In genomic region chr6:13688692-13689196, GRCh38 we compare ENCODE assay signal across 1 cellular context.
TF ChIP-seq lines count a peak whose summit lies in the region.

No MANE protein-coding gene starts in this region.

TF ChIP-seq in K562, 482 proteins besides CTCF, POLR2A, EP300 and RAD21 (continued from another document and continues in another):
- 0 out of 2 replicates have a peak, but pooled peaks have one; percentile 7 for TF ChIP-seq ZNF407 (IDR thresholded peaks at IDR 0.05; ENCODE audit: low read depth)
- no peak for TF ChIP-seq GABPB1 (CRISPR knock-in tag; IDR thresholded peaks at IDR 0.05)
- no peak for TF ChIP-seq HNRNPL (IDR thresholded peaks at IDR 0.05; ENCODE audit: low read depth, low read length)
- TF ChIP-seq EP400 (IDR thresholded peaks at IDR 0.05) = no peak; the same call in 1 of the 2 replicates
- no peak for TF ChIP-seq ZNF79 (CRISPR knock-in tag; IDR thresholded peaks at IDR 0.05; ENCODE audit: low read depth)
- TF ChIP-seq ETS2 (tag; IDR thresholded peaks at IDR 0.05; ENCODE audit: borderline replicate concordance, poor library complexity, severe bottlenecking) = no peak
- TF ChIP-seq NR4A1 (CRISPR knock-in tag; IDR thresholded peaks at IDR 0.05) = no peak
- TF ChIP-seq NR4A1 (tag; IDR thresholded peaks at IDR 0.05) = no peak
- TF ChIP-seq ZNF696 (CRISPR knock-in tag; conservative IDR thresholded peaks at IDR 0.05) = no peak
- no peak for TF ChIP-seq ZNF589 (CRISPR knock-in tag; IDR thresholded peaks at IDR 0.05; ENCODE audit: low read depth)
- TF ChIP-seq, protein P1, sequence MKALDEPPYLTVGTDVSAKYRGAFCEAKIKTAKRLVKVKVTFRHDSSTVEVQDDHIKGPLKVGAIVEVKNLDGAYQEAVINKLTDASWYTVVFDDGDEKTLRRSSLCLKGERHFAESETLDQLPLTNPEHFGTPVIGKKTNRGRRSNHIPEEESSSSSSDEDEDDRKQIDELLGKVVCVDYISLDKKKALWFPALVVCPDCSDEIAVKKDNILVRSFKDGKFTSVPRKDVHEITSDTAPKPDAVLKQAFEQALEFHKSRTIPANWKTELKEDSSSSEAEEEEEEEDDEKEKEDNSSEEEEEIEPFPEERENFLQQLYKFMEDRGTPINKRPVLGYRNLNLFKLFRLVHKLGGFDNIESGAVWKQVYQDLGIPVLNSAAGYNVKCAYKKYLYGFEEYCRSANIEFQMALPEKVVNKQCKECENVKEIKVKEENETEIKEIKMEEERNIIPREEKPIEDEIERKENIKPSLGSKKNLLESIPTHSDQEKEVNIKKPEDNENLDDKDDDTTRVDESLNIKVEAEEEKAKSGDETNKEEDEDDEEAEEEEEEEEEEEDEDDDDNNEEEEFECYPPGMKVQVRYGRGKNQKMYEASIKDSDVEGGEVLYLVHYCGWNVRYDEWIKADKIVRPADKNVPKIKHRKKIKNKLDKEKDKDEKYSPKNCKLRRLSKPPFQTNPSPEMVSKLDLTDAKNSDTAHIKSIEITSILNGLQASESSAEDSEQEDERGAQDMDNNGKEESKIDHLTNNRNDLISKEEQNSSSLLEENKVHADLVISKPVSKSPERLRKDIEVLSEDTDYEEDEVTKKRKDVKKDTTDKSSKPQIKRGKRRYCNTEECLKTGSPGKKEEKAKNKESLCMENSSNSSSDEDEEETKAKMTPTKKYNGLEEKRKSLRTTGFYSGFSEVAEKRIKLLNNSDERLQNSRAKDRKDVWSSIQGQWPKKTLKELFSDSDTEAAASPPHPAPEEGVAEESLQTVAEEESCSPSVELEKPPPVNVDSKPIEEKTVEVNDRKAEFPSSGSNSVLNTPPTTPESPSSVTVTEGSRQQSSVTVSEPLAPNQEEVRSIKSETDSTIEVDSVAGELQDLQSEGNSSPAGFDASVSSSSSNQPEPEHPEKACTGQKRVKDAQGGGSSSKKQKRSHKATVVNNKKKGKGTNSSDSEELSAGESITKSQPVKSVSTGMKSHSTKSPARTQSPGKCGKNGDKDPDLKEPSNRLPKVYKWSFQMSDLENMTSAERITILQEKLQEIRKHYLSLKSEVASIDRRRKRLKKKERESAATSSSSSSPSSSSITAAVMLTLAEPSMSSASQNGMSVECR (CRISPR knock-in tag; IDR thresholded peaks at IDR 0.05) = no peak
- TF ChIP-seq ZNF239 (CRISPR knock-in tag; IDR thresholded peaks at IDR 0.05) = no peak
- TF ChIP-seq PPARD (CRISPR knock-in tag; IDR thresholded peaks at IDR 0.05) = no peak
- peak; percentile 35 to 85; a peak in 3 of 4 replicates for TF ChIP-seq HDAC1 (IDR thresholded peaks at IDR 0.05)
- TF ChIP-seq SMARCC2 (IDR thresholded peaks at IDR 0.05; ENCODE audit: low read depth) = peak; percentile 77
- no peak for TF ChIP-seq SAFB (IDR thresholded peaks at IDR 0.05; ENCODE audit: borderline replicate concordance, low read depth, low read length)
- TF ChIP-seq ZKSCAN1 (IDR thresholded peaks at IDR 0.05; ENCODE audit: low read depth, low read length) = peak; percentile 84; the same call in 1 of the 2 replicates
- TF ChIP-seq, protein P2, sequence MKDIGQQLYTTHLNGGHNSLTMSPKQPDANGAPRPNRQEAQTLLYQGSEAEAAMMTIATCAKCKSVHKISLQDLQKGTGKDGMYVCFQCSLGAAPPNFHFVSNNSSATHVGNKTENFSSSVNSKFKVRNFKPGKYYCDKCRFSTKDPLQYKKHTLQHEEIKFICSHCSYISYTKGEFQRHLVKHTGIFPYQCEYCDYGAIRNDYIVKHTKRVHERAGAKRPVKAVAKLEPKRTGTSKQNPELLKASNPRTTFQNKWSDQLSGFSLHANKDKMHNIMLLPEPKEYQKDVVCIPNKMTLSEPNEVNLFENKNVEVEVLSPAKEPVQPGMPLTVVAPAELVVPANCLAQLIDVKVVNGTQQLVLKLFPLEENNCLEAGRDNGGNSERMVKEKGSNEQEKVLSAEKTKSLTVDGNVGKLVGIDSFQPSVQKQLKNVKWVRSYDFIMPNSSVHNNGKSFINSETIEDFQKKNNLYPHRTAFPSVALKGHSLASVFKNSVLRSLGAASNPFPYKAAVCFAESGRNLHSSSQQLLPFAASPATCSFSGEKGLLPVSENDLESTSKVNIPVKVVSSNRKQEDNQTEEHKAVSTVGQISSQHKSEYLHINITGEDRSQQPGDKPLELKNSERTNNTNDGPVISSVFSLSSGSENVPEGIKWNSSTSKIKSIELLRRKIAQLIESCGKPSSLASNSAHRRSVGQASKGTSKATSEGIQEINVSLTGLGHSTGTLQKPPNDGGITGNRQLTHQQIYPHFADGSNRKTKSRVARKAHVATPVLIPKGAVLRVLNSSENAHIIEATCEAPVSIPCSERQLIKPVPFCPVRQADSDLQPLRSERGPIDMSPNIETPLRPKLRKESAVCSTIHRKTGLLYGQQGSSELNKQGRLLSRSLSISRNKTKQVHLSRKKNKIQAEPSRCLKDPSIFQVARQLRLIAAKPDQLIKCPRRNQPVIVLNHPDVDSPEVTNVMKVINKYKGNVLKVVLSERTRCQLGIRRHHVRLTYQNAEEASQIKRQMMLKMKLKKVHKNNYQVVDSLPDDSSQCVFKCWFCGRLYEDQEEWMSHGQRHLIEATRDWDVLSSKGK (CRISPR knock-in tag; IDR thresholded peaks at IDR 0.05) = no peak
- no peak for TF ChIP-seq TCFL5 (CRISPR knock-in tag; conservative IDR thresholded peaks at IDR 0.05)
- no peak for TF ChIP-seq SETDB1 (IDR thresholded peaks at IDR 0.05; ENCODE audit: low read length)
- no peak for TF ChIP-seq TCF7 (IDR thresholded peaks at IDR 0.05; ENCODE audit: borderline replicate concordance)
- no peak for TF ChIP-seq PHTF2 (CRISPR knock-in tag; IDR thresholded peaks at IDR 0.05)
- no peak for TF ChIP-seq RAD51 (IDR thresholded peaks at IDR 0.05; ENCODE audit: borderline replicate concordance, low read depth)
- TF ChIP-seq SRF (CRISPR knock-in tag; IDR thresholded peaks at IDR 0.05) = peak in 1 of 2 experiments; percentile 75; a peak in 1 of 4 replicates
- TF ChIP-seq CBX1 (IDR thresholded peaks at IDR 0.05; ENCODE audit: low read depth) = 0 out of 2 replicates have a peak, but pooled peaks have one; percentile 68
- TF ChIP-seq FOSL1 (tag; conservative IDR thresholded peaks at IDR 0.05) = peak; percentile 95
- peak; percentile 97 for TF ChIP-seq MEIS2 (IDR thresholded peaks at IDR 0.05; ENCODE audit: partially characterized antibody)
- no peak for TF ChIP-seq RFX5 (IDR thresholded peaks at IDR 0.05; ENCODE audit: low read depth, low read length)
- TF ChIP-seq ZBTB2 (IDR thresholded peaks at IDR 0.05) = no peak
- no peak for TF ChIP-seq ZNF764 (CRISPR knock-in tag; IDR thresholded peaks at IDR 0.05; ENCODE audit: low read depth)
- no peak for TF ChIP-seq NR0B1 (IDR thresholded peaks at IDR 0.05; ENCODE audit: partially characterized antibody)
- TF ChIP-seq DNMT1 (IDR thresholded peaks at IDR 0.05) = no peak
- no peak for TF ChIP-seq SNRNP70 (optimal IDR thresholded peaks at IDR 0.05; ENCODE audit: low read depth, low read length)
- TF ChIP-seq CSDE1 (IDR thresholded peaks at IDR 0.05) = no peak
- TF ChIP-seq ADNP (tag; IDR thresholded peaks at IDR 0.05) = peak; percentile 99
- TF ChIP-seq ZNF134 (CRISPR knock-in tag; conservative IDR thresholded peaks at IDR 0.05) = no peak
- TF ChIP-seq, protein P3, sequence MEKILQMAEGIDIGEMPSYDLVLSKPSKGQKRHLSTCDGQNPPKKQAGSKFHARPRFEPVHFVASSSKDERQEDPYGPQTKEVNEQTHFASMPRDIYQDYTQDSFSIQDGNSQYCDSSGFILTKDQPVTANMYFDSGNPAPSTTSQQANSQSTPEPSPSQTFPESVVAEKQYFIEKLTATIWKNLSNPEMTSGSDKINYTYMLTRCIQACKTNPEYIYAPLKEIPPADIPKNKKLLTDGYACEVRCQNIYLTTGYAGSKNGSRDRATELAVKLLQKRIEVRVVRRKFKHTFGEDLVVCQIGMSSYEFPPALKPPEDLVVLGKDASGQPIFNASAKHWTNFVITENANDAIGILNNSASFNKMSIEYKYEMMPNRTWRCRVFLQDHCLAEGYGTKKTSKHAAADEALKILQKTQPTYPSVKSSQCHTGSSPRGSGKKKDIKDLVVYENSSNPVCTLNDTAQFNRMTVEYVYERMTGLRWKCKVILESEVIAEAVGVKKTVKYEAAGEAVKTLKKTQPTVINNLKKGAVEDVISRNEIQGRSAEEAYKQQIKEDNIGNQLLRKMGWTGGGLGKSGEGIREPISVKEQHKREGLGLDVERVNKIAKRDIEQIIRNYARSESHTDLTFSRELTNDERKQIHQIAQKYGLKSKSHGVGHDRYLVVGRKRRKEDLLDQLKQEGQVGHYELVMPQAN (IDR thresholded peaks at IDR 0.05; ENCODE audit: borderline replicate concordance) = no peak; the same call in 1 of the 2 replicates
- no peak for TF ChIP-seq HNRNPLL (IDR thresholded peaks at IDR 0.05; ENCODE audit: low read depth, low read length, poor library complexity, severe bottlenecking)
- peak; percentile 93 for TF ChIP-seq CBFA2T3 (IDR thresholded peaks at IDR 0.05)
- no peak for TF ChIP-seq PRPF4 (IDR thresholded peaks at IDR 0.05; ENCODE audit: insufficient read depth, low read depth, low read length, poor library complexity, severe bottlenecking)
- TF ChIP-seq E2F3 (CRISPR knock-in tag; IDR thresholded peaks at IDR 0.05) = no peak
- TF ChIP-seq, protein P4, sequence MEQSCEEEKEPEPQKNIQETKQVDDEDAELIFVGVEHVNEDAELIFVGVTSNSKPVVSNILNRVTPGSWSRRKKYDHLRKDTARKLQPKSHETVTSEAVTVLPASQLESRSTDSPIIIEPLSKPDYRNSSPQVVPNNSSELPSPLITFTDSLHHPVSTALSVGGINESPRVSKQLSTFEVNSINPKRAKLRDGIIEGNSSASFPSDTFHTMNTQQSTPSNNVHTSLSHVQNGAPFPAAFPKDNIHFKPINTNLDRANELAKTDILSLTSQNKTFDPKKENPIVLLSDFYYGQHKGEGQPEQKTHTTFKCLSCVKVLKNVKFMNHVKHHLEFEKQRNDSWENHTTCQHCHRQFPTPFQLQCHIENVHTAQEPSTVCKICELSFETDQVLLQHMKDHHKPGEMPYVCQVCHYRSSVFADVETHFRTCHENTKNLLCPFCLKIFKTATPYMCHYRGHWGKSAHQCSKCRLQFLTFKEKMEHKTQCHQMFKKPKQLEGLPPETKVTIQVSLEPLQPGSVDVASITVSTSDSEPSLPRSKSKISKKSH (CRISPR knock-in tag; IDR thresholded peaks at IDR 0.05) = no peak
- no peak for TF ChIP-seq NR1H2 (CRISPR knock-in tag; IDR thresholded peaks at IDR 0.05)
